In the genomic region with DNA sequence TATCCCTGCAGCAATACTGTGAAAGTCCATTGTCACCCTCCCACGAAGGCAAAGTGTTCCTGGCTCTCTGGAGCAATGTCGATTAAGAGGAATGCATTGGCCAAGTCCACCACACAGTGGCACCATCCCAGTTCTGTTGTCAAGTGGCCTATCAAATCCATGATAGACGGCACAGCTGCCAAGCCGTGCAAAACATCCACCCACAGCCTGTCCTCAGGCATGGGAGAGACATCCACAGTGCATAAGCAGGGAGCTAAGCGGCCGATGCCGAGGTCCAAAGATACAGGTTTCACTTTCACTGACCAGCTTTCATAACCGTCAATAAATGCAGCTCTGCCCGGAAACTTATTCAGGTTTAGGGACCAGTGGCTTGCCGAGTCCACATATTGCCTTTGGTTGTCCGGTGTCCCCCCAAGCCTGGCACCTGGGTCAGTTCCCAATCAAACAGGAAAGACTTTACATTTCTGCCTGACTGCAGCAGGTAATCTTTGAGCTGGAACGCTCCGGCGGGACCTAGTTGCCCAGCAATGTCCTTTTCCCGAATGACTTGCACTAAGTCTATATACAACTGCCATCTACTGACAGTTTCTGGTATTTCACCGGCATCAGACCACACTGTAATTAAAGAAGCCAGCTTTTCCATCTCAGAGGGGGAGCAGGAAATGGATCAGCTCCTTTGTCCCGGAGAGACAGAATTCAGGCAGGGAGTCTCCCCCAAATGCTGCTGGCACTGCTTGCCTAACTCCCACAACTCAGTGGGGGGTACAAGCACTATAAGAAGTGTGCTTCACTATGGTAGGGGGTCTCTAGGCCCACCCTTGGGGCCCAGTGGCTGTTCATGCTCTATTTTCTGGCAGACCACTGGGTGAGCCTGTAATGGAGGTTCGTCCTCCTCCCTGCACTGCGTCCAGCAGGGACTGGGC, we compare ENCODE assay signal across 8 cellular contexts. TPM values are rescaled to one million over a fixed set of nuclear protein-coding genes. Genes with fewer than 3 reads are reported as not detected.
DNase-seq lines count a peak whose midpoint lies in the region; ATAC-seq and TF ChIP-seq lines count a peak whose summit lies in the region.

No MANE protein-coding gene starts in this region.

- H3K4me3 ChIP-seq in HFF-Myc (replicated peaks; ENCODE audit: low read depth, low read length) (peak overlapping the region; percentile 63), astrocyte of the cerebellum (ENCODE audit: low read depth, low read length) (peak overlapping the region; percentile 60), right atrium auricular region (peak overlapping the region; percentile 49 to 66)

- DNase-seq in ELF-1 (ENCODE audit: low read depth, low spot score): peak; percentile 83
- peak; percentile 85 for DNase-seq in HFF-Myc (ENCODE audit: extremely low read depth, low read depth)
- peak; percentile 70 for DNase-seq in NCI-H1694 (lab: John Stamatoyannopoulos, UW)
- DNase-seq in T-helper 2 cell: peak in 4 of 5 experiments; percentile 21 to 75 (median 37)
- peak; percentile 87 for DNase-seq in astrocyte of the cerebellum (ENCODE audit: low read depth)
- peak; percentile 85 for DNase-seq in right atrium auricular region (ENCODE audit: low spot score)
- DNase-seq in posterior vena cava (ENCODE audit: low spot score): peak; percentile 85

- no peaks in the 10 kb centered on the region for H3K27me3 ChIP-seq in right atrium auricular region

- no peak for ATAC-seq in HG02970 (IDR thresholded peaks at IDR 0.05; ENCODE audit: low FRiP score, unreplicated experiment)

- H3K36me3 ChIP-seq in right atrium auricular region: no peaks in the 10 kb centered on the region

- H3K27ac ChIP-seq in right atrium auricular region: peak overlapping the region; percentile 82 to 84

- in situ Hi-C loops in astrocyte of the cerebellum (cut with HindIII; ENCODE audit: low sequenced_read_pairs): no loop called here

- TF ChIP-seq CTCF in HFF-Myc (IDR thresholded peaks at IDR 0.05; ENCODE audit: low read depth, low read length, missing control alignments): peak; percentile 70
- TF ChIP-seq CTCF in astrocyte of the cerebellum (IDR thresholded peaks at IDR 0.05; ENCODE audit: low read depth, low read length, missing control alignments): peak; percentile 78
- TF ChIP-seq CTCF in right atrium auricular region (IDR thresholded peaks at IDR 0.05): peak; percentile 82 to 87

- peaks cover 0 to 29% of the 10 kb centered on the region in 2 donors for H3K4me1 ChIP-seq in right atrium auricular region

- H3K9me3 ChIP-seq in right atrium auricular region: no peaks in the 10 kb centered on the region

- intact Hi-C loops in posterior vena cava (cut with DNase I): loop anchor here (10.0 kb wide), 1 partner anchor 221 kb away; no protein-coding TSS in a partner anchor

RNA-seq across cellular contexts. Expression of gene ZKSCAN3, which starts 6.3 kb away (rescaled TPM):
- 1 to 10 TPM; 2.3 to 3.7 TPM for total RNA-seq in right atrium auricular region
- total RNA-seq in posterior vena cava: 1 to 10 TPM; 4.0 to 4.5 TPM

RNA-seq across cellular contexts. Expression of gene ZSCAN31, which starts 20.1 kb away (rescaled TPM):
- total RNA-seq in right atrium auricular region (10 to 100 TPM in 1 of 2 donors, 1 to 10 TPM in 1; 9.9 to 14.5 TPM), posterior vena cava (10 to 100 TPM; 13.1 to 14.6 TPM)

RNA-seq across cellular contexts. Expression of gene ZSCAN12, which starts 43.5 kb away (rescaled TPM):
- total RNA-seq in right atrium auricular region: 1 to 10 TPM; 2.1 to 3.4 TPM
- 1 to 10 TPM; 4.2 to 5.0 TPM for total RNA-seq in posterior vena cava

Comparison
In these comparisons a context has a peak if more than half of its experiments do, and no peak if none do; other contexts are left out.
1. DNase-seq: peak in every context shown above with its lines; median percentile 87 in astrocyte of the cerebellum; 85 in HFF-Myc; 85 in right atrium auricular region; 85 in posterior vena cava; 83 in ELF-1; 70 in NCI-H1694; 37 in T-helper 2 cell.